ENCODE assay signal across 16 cellular contexts in genomic region chrX:28550331-28550872, GRCh38. TPM values are rescaled to one million over a fixed set of nuclear protein-coding genes. Genes with fewer than 3 reads are reported as not detected.
"Had no signal": no experiment of that assay in that cellular context is flagged by ENCODE, and none has a peak within 500 bp of the region (broad histone marks: within the 10 kb centered on the region; RNA-seq: fewer than 3 reads in every experiment).

No MANE protein-coding gene starts in this region.

- H2AFZ ChIP-seq: parathyroid adenoma had no signal

- H3K27me3 ChIP-seq: esophagus squamous epithelium, vagina had no signal

- ATAC-seq: left colon; stimulated activated naive CD8-positive, alpha-beta T cell treated with anti-CD3 and anti-CD28 coated beads, Interleukin-15, amount 100 ng/mL, for 72 hours had no signal

- H3K4me1 ChIP-seq: esophagus squamous epithelium, parathyroid adenoma, vagina had no signal

- H3K9ac ChIP-seq: parathyroid adenoma had no signal

- H3K36me3 ChIP-seq: esophagus squamous epithelium, thoracic aorta, vagina had no signal

- H3K27ac ChIP-seq: esophagus squamous epithelium, parathyroid adenoma, thoracic aorta, vagina had no signal

- H3K4me3 ChIP-seq: esophagus squamous epithelium, lung, thoracic aorta, vagina had no signal

- DNase-seq: activated CD4-positive, alpha-beta T cell treated with anti-CD3 and anti-CD28 coated beads, Interleukin-2, amount 50 U/mL, for 1 hour; activated CD4-positive, CD25-positive, alpha-beta regulatory T cell; activated naive CD4-positive, alpha-beta T cell treated with anti-CD3 and anti-CD28 coated beads, Interleukin-2, amount 10 ng/mL, durations not matched to agents 7 days and 5 days; esophagus squamous epithelium; foreskin fibroblast; left colon; midbrain; retina; stimulated activated CD4-positive, alpha-beta T cell treated with anti-CD3 and anti-CD28 coated beads, Interleukin-15, amount 100 ng/mL, for 24 hours; stimulated activated CD4-positive, alpha-beta T cell treated with anti-CD3 and anti-CD28 coated beads, Interleukin-4, amount 100 ng/mL, for 24 hours; stimulated activated naive CD8-positive, alpha-beta T cell treated with anti-CD3 and anti-CD28 coated beads, Interleukin-15, amount 100 ng/mL, for 72 hours had no signal

- H3K9me3 ChIP-seq: esophagus squamous epithelium, thoracic aorta, vagina had no signal

- H3K79me2 ChIP-seq: parathyroid adenoma had no signal

RNA-seq across cellular contexts. Expression of gene IL1RAPL1, which starts 36.8 kb away (rescaled TPM):
- total RNA-seq: activated T-helper 2 cell treated with anti-CD3 and anti-CD28 coated beads, Interferon-gamma antibody, Interleukin-2, Interleukin-4, amounts not matched to agents 10 μg/mL and 5 μg/mL and 100 μg/mL, durations not matched to agents 14 hours and 24 hours and 36 hours; vagina had no signal
